In the genomic region with DNA sequence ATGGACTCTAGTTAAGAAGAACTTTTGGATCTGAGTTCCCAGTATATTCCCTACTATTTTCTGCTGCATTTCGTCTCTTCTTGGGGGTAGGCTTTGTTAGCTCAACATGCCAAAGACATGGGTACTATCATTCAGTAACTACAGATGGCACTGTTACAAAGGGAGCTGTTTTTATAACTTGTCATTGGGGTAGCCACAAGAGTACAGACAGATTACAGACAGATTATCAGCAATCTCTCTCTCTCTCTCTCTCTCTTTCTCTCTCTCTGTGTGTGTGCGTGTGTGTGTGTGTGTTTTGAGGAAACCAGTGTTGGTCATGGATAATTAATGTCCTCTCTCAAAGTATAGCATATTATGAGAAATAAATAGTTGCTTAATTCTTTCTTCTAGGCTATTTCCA, we compare ENCODE assay signal across 11 cellular contexts.
A peak's percentile ranks its signal among the peaks of the same experiment; 100 is the strongest.
DNase-seq lines count a peak whose midpoint lies in the region; TF ChIP-seq lines count a peak whose summit lies in the region.
"Had no signal": no experiment of that assay in that cellular context is flagged by ENCODE, and none has a peak within 500 bp of the region (broad histone marks: within the 10 kb centered on the region; RNA-seq: fewer than 3 reads in every experiment).

No MANE protein-coding gene starts in this region.

- peak; percentile 54 for DNase-seq in GM23248
- DNase-seq in SK-N-SH, result no peak
- DNase-seq in globus pallidus (ENCODE audit: low spot score), result peak; percentile 43
- no peak for DNase-seq in NCI-H146 treated with DMSO at 0.1 percent for 48 hours (lab: John Stamatoyannopoulos, UW; ENCODE audit: unreplicated experiment)
- no peak for DNase-seq in MM.1S
- DNase-seq in NCI-H2029 treated with DMSO at 0.1 percent for 48 hours (lab: John Stamatoyannopoulos, UW), result no peak
- DNase-seq in GM10266 (ENCODE audit: extremely low spot score), result no peak
- DNase-seq: activated T-cell treated with anti-CD3 and anti-CD28 coated beads, Interleukin-2, amount 50 U/mL, for 48 hours; pancreas; SIG-M5 had no signal

- in situ Hi-C loops in GM23248 (cut with MboI), result no loop called here

- H3K36me3 ChIP-seq in GM23248 (ENCODE audit: low read depth), result no peaks in the 10 kb centered on the region
- H3K36me3 ChIP-seq in SK-N-SH (replicated peaks in 1 of 2; ENCODE audit: control insufficient read depth in 1 of 2, insufficient read depth in 2 of 2, low read length in 1 of 2), result no peaks in the 10 kb centered on the region
- H3K36me3 ChIP-seq in MM.1S (replicated peaks; ENCODE audit: insufficient read depth, low read length), result no peaks in the 10 kb centered on the region
- H3K36me3 ChIP-seq: pancreas had no signal

- H3K27ac ChIP-seq in 22Rv1 (peak overlapping the region; percentile 87), GM23248 (peak overlapping the region; percentile 78), SK-N-SH (ENCODE audit: low read depth in 2 of 2, low read length in 1 of 2) (peak overlapping the region in 1 of 2 experiments; percentile 72; a peak in 2 of 4 replicates), MM.1S (ENCODE audit: low read length) (no peak overlapping the region)
- H3K27ac ChIP-seq: pancreas had no signal

- H3K9ac ChIP-seq in GM23248 (0 out of 2 replicates have a peak overlapping the region, but pooled peaks have one; percentile 24), SK-N-SH (no peak overlapping the region), MM.1S (ENCODE audit: low read length) (no peak overlapping the region)

- 36 to 44% methylated on average over 2 of the region's 2 CpGs for WGBS in GM23248 (ENCODE audit: low coverage in 1 of 2, low lambda C conversion rate in 2 of 2, missing lambda C conversion rate in 2 of 2), 2 experiments
- WGBS in SK-N-SH (ENCODE audit: low lambda C conversion rate), result 92% methylated on average over 2 of the region's 2 CpGs

- no peak overlapping the region for H2AFZ ChIP-seq in GM23248
- no peak overlapping the region for H2AFZ ChIP-seq in SK-N-SH (ENCODE audit: low read depth)
- no peak overlapping the region for H2AFZ ChIP-seq in MM.1S (ENCODE audit: low read length)

- H3K27me3 ChIP-seq in GM23248 (replicated peaks; ENCODE audit: insufficient read depth) (no peaks in the 10 kb centered on the region), SK-N-SH (ENCODE audit: insufficient read depth) (no peaks in the 10 kb centered on the region), MM.1S (replicated peaks; ENCODE audit: insufficient read depth, low read length) (no peaks in the 10 kb centered on the region)
- H3K27me3 ChIP-seq: pancreas had no signal

- TF ChIP-seq EP300 in SK-N-SH (IDR thresholded peaks at IDR 0.05; ENCODE audit: borderline replicate concordance in 1 of 2, low read depth in 1 of 2, low read length in 1 of 2), result no peak

- H3F3A ChIP-seq in GM23248 (ENCODE audit: insufficient read depth) (peaks cover 37% of the 10 kb centered on the region), SK-N-SH (replicated peaks; ENCODE audit: insufficient read depth) (peaks cover 11% of the 10 kb centered on the region), MM.1S (ENCODE audit: insufficient read depth, low read length) (no peaks in the 10 kb centered on the region)

- peaks cover 24% of the 10 kb centered on the region for H3K4me1 ChIP-seq in GM23248 (ENCODE audit: insufficient read depth)
- H3K4me1 ChIP-seq in SK-N-SH (ENCODE audit: control insufficient read depth in 1 of 2, insufficient read depth in 2 of 2, low read depth in 1 of 2, low read length in 1 of 2), result peaks cover 2 to 9% of the 10 kb centered on the region in 2 experiments; a peak in 2 of 4 replicates
- no peaks in the 10 kb centered on the region for H3K4me1 ChIP-seq in MM.1S (ENCODE audit: low read length)
- H3K4me1 ChIP-seq: pancreas had no signal

- H3K4me3 ChIP-seq in GM23248 (no peak overlapping the region), SK-N-SH (ENCODE audit: low read depth in 2 of 2, low read length in 1 of 2) (no peak overlapping the region; a peak in 1 of 4 replicates), MM.1S (ENCODE audit: low read length) (no peak overlapping the region)
- H3K4me3 ChIP-seq: pancreas had no signal

- H3K79me2 ChIP-seq in GM23248 (ENCODE audit: insufficient read depth) (peaks cover 8% of the 10 kb centered on the region; the same call in 1 of the 2 replicates), SK-N-SH (ENCODE audit: insufficient read depth) (no peaks in the 10 kb centered on the region), MM.1S (ENCODE audit: low read length) (0 out of 2 replicates have a peak, but pooled peaks cover 4% of the 10 kb centered on the region)

- peak; percentile 38; the same call in 1 of the 2 replicates for TF ChIP-seq RAD21 in SK-N-SH (IDR thresholded peaks at IDR 0.05; ENCODE audit: low read length)

- POLR2A ChIA-PET in SK-N-SH (lab: Yijun Ruan, JAX), result no interaction called here

- H3K4me2 ChIP-seq in GM23248 (ENCODE audit: unreplicated experiment) (peak overlapping the region; percentile 25), SK-N-SH (no peak overlapping the region), MM.1S (ENCODE audit: low read depth, low read length) (no peak overlapping the region)

- TF ChIP-seq CTCF in 22Rv1 (IDR thresholded peaks at IDR 0.05), result peak; percentile 68
- TF ChIP-seq CTCF in SK-N-SH (IDR thresholded peaks at IDR 0.05), result peak; percentile 48
- TF ChIP-seq CTCF in MM.1S (IDR thresholded peaks at IDR 0.05; ENCODE audit: low read length), result no peak
- TF ChIP-seq CTCF in GM10266 (IDR thresholded peaks at IDR 0.05; ENCODE audit: control insufficient read depth, insufficient read depth, low read depth, missing control alignments), result no peak

- H3K9me2 ChIP-seq in GM23248 (ENCODE audit: insufficient read depth) (no peaks in the 10 kb centered on the region), SK-N-SH (no peaks in the 10 kb centered on the region), MM.1S (replicated peaks; ENCODE audit: insufficient read depth, low read length) (no peaks in the 10 kb centered on the region)

- H4K20me1 ChIP-seq in GM23248 (ENCODE audit: insufficient read depth), result no peaks in the 10 kb centered on the region
- no peaks in the 10 kb centered on the region for H4K20me1 ChIP-seq in SK-N-SH (ENCODE audit: insufficient read depth)
- no peaks in the 10 kb centered on the region for H4K20me1 ChIP-seq in MM.1S (ENCODE audit: insufficient read depth, low read length)

- CTCF ChIA-PET in SK-N-SH (lab: Yijun Ruan, JAX), result no interaction called here

- H3K9me3 ChIP-seq in GM23248 (ENCODE audit: low read depth), result no peaks in the 10 kb centered on the region
- H3K9me3 ChIP-seq in SK-N-SH, result no peaks in the 10 kb centered on the region
- H3K9me3 ChIP-seq in MM.1S (replicated peaks; ENCODE audit: insufficient read depth, low read length), result no peaks in the 10 kb centered on the region
- H3K9me3 ChIP-seq: pancreas had no signal

TF ChIP-seq in SK-N-SH, 30 proteins besides CTCF, POLR2A, EP300 and RAD21:
- TF ChIP-seq RCOR1 (IDR thresholded peaks at IDR 0.05; ENCODE audit: low read length) (no peak), PBX3 (IDR thresholded peaks at IDR 0.05) (no peak), USF2 (IDR thresholded peaks at IDR 0.05; ENCODE audit: borderline replicate concordance, low read depth, low read length) (no peak), JUND (IDR thresholded peaks at IDR 0.05) (no peak), SMC3 (IDR thresholded peaks at IDR 0.05; ENCODE audit: low read depth, low read length) (peak; percentile 24; the same call in 1 of the 2 replicates)

Comparison
In these comparisons a context has a peak if more than half of its experiments do, and no peak if none do; other contexts are left out.
1. CTCF ChIP-seq: peak in 22Rv1 (single experiment) and SK-N-SH (single experiment); none in MM.1S (single experiment) and GM10266 (single experiment).
2. DNase-seq: peak in GM23248 (single experiment) and globus pallidus (single experiment); none in SK-N-SH (single experiment), NCI-H146 treated with DMSO at 0.1 percent for 48 hours (single experiment), MM.1S (single experiment), NCI-H2029 treated with DMSO at 0.1 percent for 48 hours (single experiment) and GM10266 (single experiment).